In genomic region chr19:5693195-5694166, GRCh38 we compare ENCODE assay signal across 13 cellular contexts. TPM values are rescaled to one million over a fixed set of nuclear protein-coding genes. Genes with fewer than 3 reads are reported as not detected.
A peak's percentile ranks its signal among the peaks of the same experiment; 100 is the strongest.
DNase-seq lines count a peak whose midpoint lies in the region; ATAC-seq and TF ChIP-seq lines count a peak whose summit lies in the region.
"Had no signal": no experiment of that assay in that cellular context is flagged by ENCODE, and none has a peak within 500 bp of the region (broad histone marks: within the 10 kb centered on the region; RNA-seq: fewer than 3 reads in every experiment).

No MANE protein-coding gene starts in this region.

- no peaks in the 10 kb centered on the region for H3K9me3 ChIP-seq in MM.1S (replicated peaks; ENCODE audit: insufficient read depth, low read length)
- H3K9me3 ChIP-seq in breast epithelium: no peaks in the 10 kb centered on the region
- H3K9me3 ChIP-seq in spleen: no peaks in the 10 kb centered on the region
- H3K9me3 ChIP-seq: BE2C, HAP-1 had no signal

- peaks cover 63% of the 10 kb centered on the region for H3F3A ChIP-seq in MM.1S (ENCODE audit: insufficient read depth, low read length)

- H2AFZ ChIP-seq in MM.1S (ENCODE audit: low read length): no peak overlapping the region

- TF ChIP-seq POLR2A in breast epithelium (IDR thresholded peaks at IDR 0.05): no peak
- TF ChIP-seq POLR2A in spleen (IDR thresholded peaks at IDR 0.05): no peak

- H3K79me2 ChIP-seq in MM.1S (ENCODE audit: low read length): peaks cover 79% of the 10 kb centered on the region

- no peak overlapping the region for H3K27ac ChIP-seq in MM.1S (ENCODE audit: low read length)
- peak overlapping the region; percentile 50 to 97 for H3K27ac ChIP-seq in breast epithelium
- peak overlapping the region in 3 of 8 donors; percentile 92 to 94 (median 94) for H3K27ac ChIP-seq in spleen
- H3K27ac ChIP-seq: WERI-Rb-1 had no signal

- no peak for ATAC-seq in GM18502 (IDR thresholded peaks at IDR 0.05; ENCODE audit: poor library complexity, unreplicated experiment)

- H3K4me3 ChIP-seq in MM.1S (ENCODE audit: low read length) (no peak overlapping the region), breast epithelium (no peak overlapping the region), spleen (no peak overlapping the region)

- H4K20me1 ChIP-seq in MM.1S (ENCODE audit: insufficient read depth, low read length): peaks cover 62% of the 10 kb centered on the region

- H3K4me1 ChIP-seq in MM.1S (ENCODE audit: low read length) (peaks cover 14% of the 10 kb centered on the region), breast epithelium (peaks cover 7 to 8% of the 10 kb centered on the region in 2 donors), spleen (peaks cover 8 to 54% (median 41%) of the 10 kb centered on the region in 6 donors)

- DNase-seq in activated CD8-positive, alpha-beta memory T cell treated with anti-CD3 and anti-CD28 coated beads for 24 hours: peak; percentile 77
- no peak for DNase-seq in activated CD8-positive, alpha-beta memory T cell treated with anti-CD3 and anti-CD28 coated beads, Interleukin-2, amount 50 U/mL, for 4 hours
- DNase-seq in MM.1S: peak; percentile 6
- DNase-seq in breast epithelium (ENCODE audit: low spot score in 2 of 2): no peak
- peak; percentile 80 for DNase-seq in spleen
- DNase-seq in GM13977 (ENCODE audit: low spot score): no peak
- DNase-seq in T1000 (lab: John Stamatoyannopoulos, UW): no peak
- DNase-seq: BE2C, midbrain, NCI-H524 treated with DMSO at 0.1 percent for 48 hours, WERI-Rb-1 had no signal

- 79 to 88% (median 84%) methylated on average over 30 to 39 of the region's 39 CpGs for WGBS in spleen, 5 donors

- intact Hi-C loops in breast epithelium (cut with DNase I; ENCODE audit: low total_unique reads) (loop anchor here (10.0 kb wide), 1 partner anchor 1051 kb away; no protein-coding TSS in a partner anchor), spleen (cut with DNase I; ENCODE audit: low total_unique reads) (no loop called here)

- H3K36me3 ChIP-seq in MM.1S (replicated peaks; ENCODE audit: insufficient read depth, low read length) (peaks cover 33% of the 10 kb centered on the region), breast epithelium (peaks cover 10% of the 10 kb centered on the region), spleen (peaks cover 4 to 73% (median 62%) of the 10 kb centered on the region in 6 donors)

- TF ChIP-seq CTCF in MM.1S (IDR thresholded peaks at IDR 0.05; ENCODE audit: low read length): no peak
- TF ChIP-seq CTCF in breast epithelium (IDR thresholded peaks at IDR 0.05): no peak
- no peak for TF ChIP-seq CTCF in spleen (IDR thresholded peaks at IDR 0.05 in 8 of 11, conservative IDR thresholded peaks at IDR 0.05 in 3 of 11)
- TF ChIP-seq CTCF in GM13977 (IDR thresholded peaks at IDR 0.05; ENCODE audit: extremely low read depth, insufficient read depth, missing control alignments): no peak

- no peak overlapping the region for H3K9ac ChIP-seq in MM.1S (ENCODE audit: low read length)

- H3K9me2 ChIP-seq in MM.1S (replicated peaks; ENCODE audit: insufficient read depth, low read length): no peaks in the 10 kb centered on the region

- no peak overlapping the region for H3K4me2 ChIP-seq in MM.1S (ENCODE audit: low read depth, low read length)

- H3K27me3 ChIP-seq in MM.1S (replicated peaks; ENCODE audit: insufficient read depth, low read length): no peaks in the 10 kb centered on the region
- no peaks in the 10 kb centered on the region for H3K27me3 ChIP-seq in breast epithelium
- no peaks in the 10 kb centered on the region for H3K27me3 ChIP-seq in spleen (replicated peaks in 1 of 7)
- H3K27me3 ChIP-seq: BE2C had no signal

- in situ Hi-C loops in GM13977 (cut with MboI; ENCODE audit: low pct_unique_long_range_greater_than_20kb, low sequenced_read_pairs, unreplicated experiment): no loop called here

RNA-seq across cellular contexts. Expression of gene RPL36, which starts 3.4 kb away (rescaled TPM):
- total RNA-seq in breast epithelium (1,000 to 10,000 TPM in 1 of 3 donors, 100 to 1,000 TPM in 2; 687 to 1,274 (median 863) TPM), spleen (100 to 1,000 TPM; 294 to 922 (median 652) TPM)
- polyA plus RNA-seq in spleen: 1,000 to 10,000 TPM; 2,501 to 2,825 (median 2,795) TPM

RNA-seq across cellular contexts. Expression of gene HSD11B1L, which starts 12.7 kb away (rescaled TPM):
- total RNA-seq in breast epithelium (10 to 100 TPM; 10.4 to 13.1 (median 11.1) TPM), spleen (1 to 10 TPM; 1.9 to 8.8 (median 3.1) TPM)
- polyA plus RNA-seq in spleen: 1 to 10 TPM; 3.3 to 5.5 (median 3.8) TPM

RNA-seq across cellular contexts. Expression of gene MICOS13, which starts 13.2 kb away (rescaled TPM):
- 10 to 100 TPM; 29.4 to 49.5 (median 44.3) TPM for total RNA-seq in breast epithelium
- 10 to 100 TPM; 15.7 to 41.0 (median 36.8) TPM for total RNA-seq in spleen
- polyA plus RNA-seq in spleen: 10 to 100 TPM; 71.0 to 89.5 (median 78.0) TPM

RNA-seq across cellular contexts. Expression of gene LONP1, which starts 26.5 kb away (rescaled TPM):
- total RNA-seq in breast epithelium (10 to 100 TPM; 48.1 to 66.2 (median 60.6) TPM), spleen (10 to 100 TPM; 33.1 to 65.8 (median 56.5) TPM)
- polyA plus RNA-seq in spleen: 10 to 100 TPM; 29.2 to 48.2 (median 42.6) TPM

RNA-seq across cellular contexts. Expression of gene CATSPERD, which starts 27.0 kb away (rescaled TPM):
- not detected for total RNA-seq in breast epithelium
- total RNA-seq in spleen: not detected
- polyA plus RNA-seq in spleen: not detected

Comparison
In these comparisons a context has a peak if more than half of its experiments do, and no peak if none do; other contexts are left out.
1. DNase-seq: peak in activated CD8-positive, alpha-beta memory T cell treated with anti-CD3 and anti-CD28 coated beads for 24 hours (single experiment), MM.1S (single experiment) and spleen (single experiment); none in activated CD8-positive, alpha-beta memory T cell treated with anti-CD3 and anti-CD28 coated beads, Interleukin-2, amount 50 U/mL, for 4 hours (single experiment), breast epithelium (0 of 2), GM13977 (single experiment) and T1000 (single experiment).